Comparison of ENCODE assay signal across 25 cellular contexts in the genomic region with DNA sequence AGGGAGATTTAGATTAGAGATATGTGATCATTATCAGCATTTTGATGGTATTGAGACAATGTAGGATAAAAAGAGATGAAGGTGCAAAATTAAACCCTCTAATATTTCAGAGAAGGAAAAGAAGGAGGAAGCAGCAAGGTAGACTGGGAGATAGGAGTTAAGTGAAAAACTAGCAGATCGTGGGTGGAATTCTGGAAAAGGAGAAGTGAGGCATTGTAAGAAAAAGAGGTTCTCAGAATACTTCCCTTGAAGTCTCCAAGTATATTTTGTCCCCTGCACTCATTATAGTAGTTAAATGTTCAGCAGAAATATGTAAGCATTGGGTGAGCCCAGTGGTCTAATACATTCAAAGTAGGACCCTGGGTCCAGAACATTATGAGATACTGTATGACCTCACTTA.
"Had no signal": no experiment of that assay in that cellular context is flagged by ENCODE, and none has a peak within 500 bp of the region (broad histone marks: within the 10 kb centered on the region; RNA-seq: fewer than 3 reads in every experiment).

No MANE protein-coding gene starts in this region.

- H3K27ac ChIP-seq: epithelial cell of prostate, esophagus squamous epithelium, heart right ventricle, parathyroid adenoma, right atrium auricular region, tibial nerve had no signal

- H3K4me2 ChIP-seq: smooth muscle cell had no signal

- H2AFZ ChIP-seq: parathyroid adenoma had no signal

- H3K27me3 Mint-ChIP-seq: activated B cell treated with CpG ODN at 0.5 μM for 24 hours; activated CD8-positive, alpha-beta memory T cell treated with anti-CD3 and anti-CD28 coated beads, Interleukin-2, amount 10 ng/mL, durations not matched to agents 7 days and 5 days; activated naive CD8-positive, alpha-beta T cell treated with anti-CD3 and anti-CD28 coated beads, Interleukin-2, amount 50 U/mL, for 24 hours; naive thymus-derived CD4-positive, alpha-beta T cell; T-cell had no signal

- H3K4me3 ChIP-seq: esophagus squamous epithelium, heart right ventricle, right atrium auricular region, smooth muscle cell, tibial nerve had no signal

- H3K9me3 Mint-ChIP-seq: activated B cell treated with CpG ODN at 0.5 μM for 24 hours; activated naive CD8-positive, alpha-beta T cell treated with anti-CD3 and anti-CD28 coated beads, Interleukin-2, amount 50 U/mL, for 24 hours; naive thymus-derived CD4-positive, alpha-beta T cell; neural crest cell; T-cell had no signal

- H3K9me3 ChIP-seq: esophagus squamous epithelium, heart right ventricle, right atrium auricular region, tibial nerve had no signal

- H3K27me3 ChIP-seq: esophagus squamous epithelium, heart right ventricle, right atrium auricular region, tibial nerve had no signal

- H3K4me3 Mint-ChIP-seq: activated B cell treated with CpG ODN at 0.5 μM for 24 hours; activated CD8-positive, alpha-beta memory T cell treated with anti-CD3 and anti-CD28 coated beads, Interleukin-2, amount 10 ng/mL, durations not matched to agents 7 days and 5 days; activated CD8-positive, alpha-beta T cell treated with anti-CD3 and anti-CD28 coated beads, Interleukin-2, amount 10 ng/mL, durations not matched to agents 7 days and 5 days; activated naive CD8-positive, alpha-beta T cell treated with anti-CD3 and anti-CD28 coated beads, Interleukin-2, amount 50 U/mL, for 24 hours; naive thymus-derived CD4-positive, alpha-beta T cell; neural crest cell; T-cell had no signal

- H3K79me2 ChIP-seq: parathyroid adenoma had no signal

- DNase-seq: activated B cell treated with CpG ODN at 0.5 μM for 24 hours; activated CD4-positive, alpha-beta T cell treated with anti-CD3 and anti-CD28 coated beads, Interleukin-2, amount 50 U/mL, for 1 hour; activated CD8-positive, alpha-beta memory T cell treated with anti-CD3 and anti-CD28 coated beads, Interleukin-2, amount 10 ng/mL, durations not matched to agents 7 days and 5 days; activated CD8-positive, alpha-beta T cell treated with anti-CD3 and anti-CD28 coated beads, Interleukin-2, amount 10 ng/mL, durations not matched to agents 7 days and 5 days; activated naive CD4-positive, alpha-beta T cell treated with anti-CD3 and anti-CD28 coated beads, Interleukin-2, amount 50 U/mL, for 16 hours; activated naive CD8-positive, alpha-beta T cell treated with anti-CD3 and anti-CD28 coated beads, Interleukin-2, amount 50 U/mL, for 24 hours; activated T-cell treated with anti-CD3 and anti-CD28 coated beads, Interleukin-2, amount 50 U/mL, for 48 hours; amygdala; central memory CD4-positive, alpha-beta T cell; effector CD4-positive, alpha-beta T cell; esophagus squamous epithelium; foreskin melanocyte; heart right ventricle; midbrain; naive thymus-derived CD4-positive, alpha-beta T cell; nucleus accumbens; stimulated activated naive CD4-positive, alpha-beta T cell; T-cell; T-helper 9 cell had no signal

- H3K27ac Mint-ChIP-seq: activated B cell treated with CpG ODN at 0.5 μM for 24 hours; activated CD8-positive, alpha-beta memory T cell treated with anti-CD3 and anti-CD28 coated beads, Interleukin-2, amount 10 ng/mL, durations not matched to agents 7 days and 5 days; activated CD8-positive, alpha-beta T cell treated with anti-CD3 and anti-CD28 coated beads, Interleukin-2, amount 10 ng/mL, durations not matched to agents 7 days and 5 days; activated naive CD8-positive, alpha-beta T cell treated with anti-CD3 and anti-CD28 coated beads, Interleukin-2, amount 50 U/mL, for 24 hours; T-cell had no signal

- H3K4me1 Mint-ChIP-seq: activated B cell treated with CpG ODN at 0.5 μM for 24 hours; activated CD8-positive, alpha-beta memory T cell treated with anti-CD3 and anti-CD28 coated beads, Interleukin-2, amount 10 ng/mL, durations not matched to agents 7 days and 5 days; activated naive CD8-positive, alpha-beta T cell treated with anti-CD3 and anti-CD28 coated beads, Interleukin-2, amount 50 U/mL, for 24 hours; T-cell had no signal

- H3K4me1 ChIP-seq: esophagus squamous epithelium, parathyroid adenoma, right atrium auricular region, tibial nerve had no signal
